1 cellular context compared by ENCODE assay signal in genomic region chr17:39927101-39927927, GRCh38.
TF ChIP-seq lines count a peak whose summit lies in the region.

LRRC3C (plus strand) TSS chr17:39927732; CDS start chr17:39941524, 13,792 bp downstream.
ORMDL3 (minus strand) TSS chr17:39927601; CDS start chr17:39924203, 3,398 bp downstream.

TF ChIP-seq in HepG2, 621 proteins besides CTCF, POLR2A, EP300 and RAD21 (continued from another document):
- TF ChIP-seq KAT8 (CRISPR knock-in tag; IDR thresholded peaks at IDR 0.05) (peak; percentile 93), ZNF235 (CRISPR knock-in tag; IDR thresholded peaks at IDR 0.05; ENCODE audit: borderline replicate concordance) (no peak), IRF9 (CRISPR knock-in tag; IDR thresholded peaks at IDR 0.05; ENCODE audit: borderline replicate concordance) (no peak), GFI1 (CRISPR knock-in tag; IDR thresholded peaks at IDR 0.05; ENCODE audit: borderline replicate concordance) (no peak), RARG (CRISPR knock-in tag; IDR thresholded peaks at IDR 0.05; ENCODE audit: low read depth) (no peak), MEIS1 (CRISPR knock-in tag; IDR thresholded peaks at IDR 0.05; ENCODE audit: borderline replicate concordance) (peak; percentile 26; the same call in 1 of the 2 replicates), AGO1 (IDR thresholded peaks at IDR 0.05; ENCODE audit: low read depth, low read length, poor library complexity, severe bottlenecking) (no peak), CHCHD3 (CRISPR knock-in tag; IDR thresholded peaks at IDR 0.05) (no peak; the same call in 1 of the 2 replicates), MEIS2 (CRISPR knock-in tag; IDR thresholded peaks at IDR 0.05) (0 out of 2 replicates have a peak, but pooled peaks have one; percentile 14), ZNF83 (CRISPR knock-in tag; IDR thresholded peaks at IDR 0.05; ENCODE audit: borderline replicate concordance) (no peak), ZNF333 (CRISPR knock-in tag; IDR thresholded peaks at IDR 0.05; ENCODE audit: borderline replicate concordance) (no peak), SRSF1 (optimal IDR thresholded peaks at IDR 0.05; ENCODE audit: low read depth, low read length) (peak; percentile 27), ZNF430 (CRISPR knock-in tag; IDR thresholded peaks at IDR 0.05) (peak; percentile 84), ZNF512 (CRISPR knock-in tag; IDR thresholded peaks at IDR 0.05) (no peak), NONO (IDR thresholded peaks at IDR 0.05) (no peak), NONO (CRISPR knock-in tag; conservative IDR thresholded peaks at IDR 0.05) (peak; percentile 87), HCFC1 (IDR thresholded peaks at IDR 0.05; ENCODE audit: low read depth, low read length) (peak; percentile 100), ZNF260 (CRISPR knock-in tag; IDR thresholded peaks at IDR 0.05; ENCODE audit: borderline replicate concordance, low read depth) (no peak), REL (CRISPR knock-in tag; conservative IDR thresholded peaks at IDR 0.05) (no peak), ZNF749 (CRISPR knock-in tag; IDR thresholded peaks at IDR 0.05; ENCODE audit: borderline replicate concordance) (peak; percentile 49; the same call in 1 of the 2 replicates), ZNF296 (CRISPR knock-in tag; conservative IDR thresholded peaks at IDR 0.05) (no peak), GATAD1 (CRISPR knock-in tag; IDR thresholded peaks at IDR 0.05) (peak; percentile 94), ZNF737 (CRISPR knock-in tag; IDR thresholded peaks at IDR 0.05; ENCODE audit: borderline replicate concordance) (no peak), ZSCAN9 (CRISPR knock-in tag; IDR thresholded peaks at IDR 0.05; ENCODE audit: borderline replicate concordance) (no peak), ZBTB39 (CRISPR knock-in tag; IDR thresholded peaks at IDR 0.05) (peak; percentile 76; the same call in 1 of the 2 replicates), GATAD2A (CRISPR knock-in tag; IDR thresholded peaks at IDR 0.05) (peak; percentile 68), CHD4 (IDR thresholded peaks at IDR 0.05; ENCODE audit: borderline replicate concordance, low read length) (no peak; the same call in 1 of the 2 replicates), KLF16 (CRISPR knock-in tag; IDR thresholded peaks at IDR 0.05) (peak; percentile 48 to 87; a peak in 1 of 4 replicates), ZNF205 (CRISPR knock-in tag; IDR thresholded peaks at IDR 0.05) (peak; percentile 85), FOXO4 (CRISPR knock-in tag; conservative IDR thresholded peaks at IDR 0.05) (peak; percentile 93), HES4 (CRISPR knock-in tag; IDR thresholded peaks at IDR 0.05; ENCODE audit: borderline replicate concordance) (no peak; the same call in 1 of the 2 replicates), PAX8 (CRISPR knock-in tag; IDR thresholded peaks at IDR 0.05; ENCODE audit: borderline replicate concordance) (no peak; the same call in 1 of the 2 replicates), GABPA (IDR thresholded peaks at IDR 0.05; ENCODE audit: low read depth, low read length) (peak; percentile 54), GABPA (CRISPR knock-in tag; IDR thresholded peaks at IDR 0.05; ENCODE audit: low read depth) (peak; percentile 88)
- TF ChIP-seq, protein P1, sequence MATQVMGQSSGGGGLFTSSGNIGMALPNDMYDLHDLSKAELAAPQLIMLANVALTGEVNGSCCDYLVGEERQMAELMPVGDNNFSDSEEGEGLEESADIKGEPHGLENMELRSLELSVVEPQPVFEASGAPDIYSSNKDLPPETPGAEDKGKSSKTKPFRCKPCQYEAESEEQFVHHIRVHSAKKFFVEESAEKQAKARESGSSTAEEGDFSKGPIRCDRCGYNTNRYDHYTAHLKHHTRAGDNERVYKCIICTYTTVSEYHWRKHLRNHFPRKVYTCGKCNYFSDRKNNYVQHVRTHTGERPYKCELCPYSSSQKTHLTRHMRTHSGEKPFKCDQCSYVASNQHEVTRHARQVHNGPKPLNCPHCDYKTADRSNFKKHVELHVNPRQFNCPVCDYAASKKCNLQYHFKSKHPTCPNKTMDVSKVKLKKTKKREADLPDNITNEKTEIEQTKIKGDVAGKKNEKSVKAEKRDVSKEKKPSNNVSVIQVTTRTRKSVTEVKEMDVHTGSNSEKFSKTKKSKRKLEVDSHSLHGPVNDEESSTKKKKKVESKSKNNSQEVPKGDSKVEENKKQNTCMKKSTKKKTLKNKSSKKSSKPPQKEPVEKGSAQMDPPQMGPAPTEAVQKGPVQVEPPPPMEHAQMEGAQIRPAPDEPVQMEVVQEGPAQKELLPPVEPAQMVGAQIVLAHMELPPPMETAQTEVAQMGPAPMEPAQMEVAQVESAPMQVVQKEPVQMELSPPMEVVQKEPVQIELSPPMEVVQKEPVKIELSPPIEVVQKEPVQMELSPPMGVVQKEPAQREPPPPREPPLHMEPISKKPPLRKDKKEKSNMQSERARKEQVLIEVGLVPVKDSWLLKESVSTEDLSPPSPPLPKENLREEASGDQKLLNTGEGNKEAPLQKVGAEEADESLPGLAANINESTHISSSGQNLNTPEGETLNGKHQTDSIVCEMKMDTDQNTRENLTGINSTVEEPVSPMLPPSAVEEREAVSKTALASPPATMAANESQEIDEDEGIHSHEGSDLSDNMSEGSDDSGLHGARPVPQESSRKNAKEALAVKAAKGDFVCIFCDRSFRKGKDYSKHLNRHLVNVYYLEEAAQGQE (IDR thresholded peaks at IDR 0.05; ENCODE audit: borderline replicate concordance in 1 of 2, low read depth in 1 of 2, low read length in 2 of 2): no peak
- TF ChIP-seq, protein P2, sequence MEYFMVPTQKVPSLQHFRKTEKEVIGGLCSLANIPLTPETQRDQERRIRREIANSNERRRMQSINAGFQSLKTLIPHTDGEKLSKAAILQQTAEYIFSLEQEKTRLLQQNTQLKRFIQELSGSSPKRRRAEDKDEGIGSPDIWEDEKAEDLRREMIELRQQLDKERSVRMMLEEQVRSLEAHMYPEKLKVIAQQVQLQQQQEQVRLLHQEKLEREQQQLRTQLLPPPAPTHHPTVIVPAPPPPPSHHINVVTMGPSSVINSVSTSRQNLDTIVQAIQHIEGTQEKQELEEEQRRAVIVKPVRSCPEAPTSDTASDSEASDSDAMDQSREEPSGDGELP (IDR thresholded peaks at IDR 0.05; ENCODE audit: borderline replicate concordance, low read depth): peak; percentile 83
